9 cellular contexts compared by ENCODE assay signal in the genomic region with DNA sequence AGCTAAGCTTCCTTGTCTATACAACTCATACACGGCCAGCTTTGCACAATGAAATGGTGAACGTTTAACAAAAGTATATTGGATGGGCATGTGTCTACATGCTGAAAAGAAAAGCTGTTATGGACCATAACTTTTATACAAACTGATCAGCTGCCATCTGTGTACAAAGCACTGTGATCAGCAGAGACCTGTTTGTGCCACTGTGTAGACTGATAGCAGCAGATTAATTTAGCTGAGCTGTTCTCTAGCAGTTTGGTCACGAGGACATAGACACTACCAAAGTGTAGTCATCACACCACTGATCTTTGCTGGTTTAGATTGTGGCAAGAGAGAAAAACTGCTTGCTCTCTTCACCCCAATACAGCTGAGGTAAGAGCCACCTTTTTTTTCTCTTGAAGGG.
DNase-seq lines count a peak whose midpoint lies in the region; ATAC-seq, FAIRE-seq and TF ChIP-seq lines count a peak whose summit lies in the region.
"Had no signal": no experiment of that assay in that cellular context is flagged by ENCODE, and none has a peak within 500 bp of the region (broad histone marks: within the 10 kb centered on the region; RNA-seq: fewer than 3 reads in every experiment).

No MANE protein-coding gene starts in this region.

- peak; percentile 41 to 71 (median 62) for ATAC-seq in pancreas
- no peak for ATAC-seq in GM19467 (IDR thresholded peaks at IDR 0.05; ENCODE audit: unreplicated experiment)

- H3K4me1 ChIP-seq in fibroblast of lung (ENCODE audit: control insufficient read depth, extremely low read depth, insufficient read depth, low read length) (peaks cover 11% of the 10 kb centered on the region), pancreas (peaks cover 7 to 15% (median 8%) of the 10 kb centered on the region in 3 donors)

- no peak for DNase-seq in D721Med (ENCODE audit: insufficient read length, low spot score)
- peak; percentile 62 for DNase-seq in OCI-M1 (lab: John Stamatoyannopoulos, UW)
- peak in 1 of 2 donors; percentile 58 for DNase-seq in fibroblast of lung (ENCODE audit: low read depth in 2 of 2)
- DNase-seq in pancreas = no peak
- DNase-seq in LoVo (ENCODE audit: low spot score) = no peak
- DNase-seq in NCI-H226 = no peak
- DNase-seq in activated CD4-positive, CD25-positive, alpha-beta regulatory T cell treated with anti-CD3 and anti-CD28 coated beads, Interleukin-2, amount 50 U/mL, for 72 hours = no peak

- WGBS in pancreas, 2 donors = 8 to 10% methylated on average over 3 of the region's 3 CpGs

- no peaks in the 10 kb centered on the region for H3K9me3 ChIP-seq in fibroblast of lung (ENCODE audit: control insufficient read depth, insufficient read depth, low read depth, low read length)
- H3K9me3 ChIP-seq in pancreas = no peaks in the 10 kb centered on the region
- H3K9me3 ChIP-seq: neutrophil had no signal

- no peaks in the 10 kb centered on the region for H3K27me3 ChIP-seq in fibroblast of lung (ENCODE audit: control insufficient read depth, insufficient read depth, low read length)
- no peaks in the 10 kb centered on the region for H3K27me3 ChIP-seq in pancreas
- H3K27me3 ChIP-seq: neutrophil had no signal

- no peak overlapping the region for H3K9ac ChIP-seq in fibroblast of lung (ENCODE audit: insufficient read depth, low read length)

- no peaks in the 10 kb centered on the region for H4K20me1 ChIP-seq in fibroblast of lung (ENCODE audit: control insufficient read depth, extremely low read depth, insufficient read depth, low read length)

- H2AFZ ChIP-seq in fibroblast of lung (ENCODE audit: low read length) = no peak overlapping the region

- TF ChIP-seq CTCF in D721Med (IDR thresholded peaks at IDR 0.05; ENCODE audit: insufficient read depth, missing control alignments) (no peak), fibroblast of lung (conservative IDR thresholded peaks at IDR 0.05 in 1 of 2, IDR thresholded peaks at IDR 0.05 in 1 of 2; ENCODE audit: low read depth in 1 of 2, low read length in 2 of 2) (no peak), pancreas (IDR thresholded peaks at IDR 0.05) (no peak)

- H3K27ac ChIP-seq in fibroblast of lung (ENCODE audit: insufficient read depth, low read length) (peak overlapping the region; percentile 86), pancreas (peak overlapping the region in 3 of 4 donors; percentile 34 to 67 (median 66))
- H3K27ac ChIP-seq: neutrophil had no signal

- intact Hi-C loops in pancreas (cut with DNase I) = no loop called here

- H3K4me3 ChIP-seq in fibroblast of lung (replicated peaks in 1 of 4; ENCODE audit: control extremely low read depth in 1 of 4, insufficient read depth in 1 of 4, low read depth in 3 of 4, low read length in 4 of 4) (peak overlapping the region; percentile 24 to 66 (median 49)), pancreas (peak overlapping the region in 2 of 4 donors; percentile 10 to 25)

- H3K36me3 ChIP-seq in fibroblast of lung (ENCODE audit: control insufficient read depth, insufficient read depth, low read length) = no peaks in the 10 kb centered on the region
- no peaks in the 10 kb centered on the region for H3K36me3 ChIP-seq in pancreas
- H3K36me3 ChIP-seq: neutrophil had no signal

- peak overlapping the region; percentile 69 for H3K4me2 ChIP-seq in fibroblast of lung (ENCODE audit: extremely low read depth, insufficient read depth, low read length)

- FAIRE-seq in D721Med (lab: Jason Lieb, UNC) (peak; percentile 35), pancreas (lab: Jason Lieb, UNC) (no peak)

- H3K79me2 ChIP-seq in fibroblast of lung (ENCODE audit: control insufficient read depth, insufficient read depth, low read length) = peaks cover 31% of the 10 kb centered on the region
